Comparison of ENCODE assay signal across 25 cellular contexts in the genomic region with DNA sequence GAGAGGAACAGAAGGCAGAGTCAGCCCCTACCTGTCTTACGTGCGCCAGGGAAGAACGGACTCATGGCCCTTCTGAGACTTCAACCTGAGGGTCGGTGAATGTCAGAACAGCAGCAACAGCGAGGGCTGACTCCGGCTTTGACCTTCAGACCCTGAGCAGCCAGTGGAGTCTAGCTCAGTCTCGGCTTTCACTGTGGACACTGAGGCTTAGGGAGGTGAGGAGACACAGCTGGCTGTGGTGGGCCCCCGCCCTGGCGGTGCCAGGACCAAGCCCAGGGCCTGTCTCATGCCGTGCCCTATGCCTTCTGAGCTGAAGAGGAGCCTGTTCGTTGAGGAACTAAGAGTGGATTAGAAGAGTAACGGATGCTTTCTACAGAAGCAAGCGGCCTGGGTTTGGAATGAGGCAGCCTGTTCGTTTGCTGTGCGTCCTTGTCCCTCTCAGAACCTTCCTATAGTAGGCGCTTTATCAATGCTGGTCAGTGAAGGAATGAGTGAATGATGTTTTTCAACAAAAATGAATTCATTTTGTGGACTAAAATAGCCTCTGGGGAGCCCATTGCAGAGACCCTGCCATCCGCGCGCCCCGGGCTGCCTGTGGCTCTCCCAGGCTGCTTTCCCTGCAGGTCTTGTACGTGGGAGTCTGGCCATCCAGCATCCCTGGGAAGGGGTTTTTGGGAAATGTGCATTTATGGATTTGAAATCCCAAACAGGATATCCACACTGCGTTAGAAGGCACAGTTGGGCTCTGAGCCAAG.
"Had no signal": no experiment of that assay in that cellular context is flagged by ENCODE, and none has a peak within 500 bp of the region (broad histone marks: within the 10 kb centered on the region; RNA-seq: fewer than 3 reads in every experiment).

No MANE protein-coding gene starts in this region.

- H3K4me1 Mint-ChIP-seq: naive B cell; stimulated activated effector memory CD8-positive, alpha-beta T cell treated with anti-CD3 and anti-CD28 coated beads, Interleukin-12 subunit alpha, Interleukin-12 subunit beta, amount 100 ng/mL, for 72 hours had no signal

- H3K27ac ChIP-seq: heart right ventricle, prostate gland, suprapubic skin, transverse colon had no signal

- H3K27me3 Mint-ChIP-seq: activated B cell treated with CpG ODN at 0.5 μM for 24 hours; activated T-cell treated with anti-CD3 and anti-CD28 coated beads, Interleukin-2, amount 50 U/mL, for 24 hours; stimulated activated naive CD8-positive, alpha-beta T cell treated with anti-CD3 and anti-CD28 coated beads, Interleukin-15, amount 100 ng/mL, for 72 hours had no signal

- DNase-seq: activated B cell treated with CpG ODN at 0.5 μM for 24 hours; activated CD4-positive, alpha-beta memory T cell treated with anti-CD3 and anti-CD28 coated beads, Interleukin-2, amount 10 ng/mL, durations not matched to agents 7 days and 5 days; activated CD4-positive, alpha-beta T cell treated with anti-CD3 and anti-CD28 coated beads for 48 hours; activated T-cell treated with anti-CD3 and anti-CD28 coated beads, Interleukin-2, amount 50 U/mL, for 24 hours; aorta; caudate nucleus; effector CD4-positive, alpha-beta T cell; foreskin fibroblast; heart right ventricle; islet precursor cell; left cardiac atrium; mesenchymal stem cell; naive B cell; stimulated activated CD4-positive, alpha-beta T cell treated with anti-CD3 and anti-CD28 coated beads, Interleukin-12 subunit alpha, Interleukin-12 subunit beta, amount 100 ng/mL, for 4 hours; stimulated activated naive CD8-positive, alpha-beta T cell treated with anti-CD3 and anti-CD28 coated beads, Interleukin-15, amount 100 ng/mL, for 72 hours; T1000; transverse colon had no signal

- H3K4me3 Mint-ChIP-seq: activated B cell treated with CpG ODN at 0.5 μM for 24 hours; activated CD4-positive, alpha-beta memory T cell treated with anti-CD3 and anti-CD28 coated beads, Interleukin-2, amount 10 ng/mL, durations not matched to agents 7 days and 5 days; activated T-cell treated with anti-CD3 and anti-CD28 coated beads, Interleukin-2, amount 50 U/mL, for 24 hours; activated T-helper 17 cell treated with anti-CD3 and anti-CD28 coated beads, Interleukin-2, amount 50 U/mL, for 72 hours; brain; dendritic cell treated with granulocyte-macrophage colony-stimulating factor and Interleukin-4, amounts not matched to agents 40 ng/mL and 50 ng/mL, for 4 days; naive B cell; neural crest cell; stimulated activated effector memory CD8-positive, alpha-beta T cell treated with anti-CD3 and anti-CD28 coated beads, Interleukin-12 subunit alpha, Interleukin-12 subunit beta, amount 100 ng/mL, for 72 hours; stimulated activated naive CD8-positive, alpha-beta T cell treated with anti-CD3 and anti-CD28 coated beads, Interleukin-15, amount 100 ng/mL, for 72 hours had no signal

- H3K4me3 ChIP-seq: heart right ventricle, prostate gland, suprapubic skin, transverse colon had no signal

- H3K27me3 ChIP-seq: suprapubic skin, transverse colon had no signal

- H3K36me3 ChIP-seq: heart right ventricle, prostate gland, suprapubic skin, transverse colon had no signal

- H3K27ac Mint-ChIP-seq: activated B cell treated with CpG ODN at 0.5 μM for 24 hours; activated CD4-positive, alpha-beta memory T cell treated with anti-CD3 and anti-CD28 coated beads, Interleukin-2, amount 10 ng/mL, durations not matched to agents 7 days and 5 days; activated T-cell treated with anti-CD3 and anti-CD28 coated beads, Interleukin-2, amount 50 U/mL, for 24 hours; activated T-helper 17 cell treated with anti-CD3 and anti-CD28 coated beads, Interleukin-2, amount 50 U/mL, for 72 hours; brain; dendritic cell treated with granulocyte-macrophage colony-stimulating factor and Interleukin-4, amounts not matched to agents 40 ng/mL and 50 ng/mL, for 4 days; naive B cell; stimulated activated effector memory CD8-positive, alpha-beta T cell treated with anti-CD3 and anti-CD28 coated beads, Interleukin-12 subunit alpha, Interleukin-12 subunit beta, amount 100 ng/mL, for 72 hours; stimulated activated naive CD8-positive, alpha-beta T cell treated with anti-CD3 and anti-CD28 coated beads, Interleukin-15, amount 100 ng/mL, for 72 hours had no signal

- H3K9me3 ChIP-seq: prostate gland, suprapubic skin, transverse colon had no signal

- H3K4me1 ChIP-seq: heart right ventricle, prostate gland, suprapubic skin, transverse colon had no signal

- H3K36me3 Mint-ChIP-seq: stimulated activated effector memory CD8-positive, alpha-beta T cell treated with anti-CD3 and anti-CD28 coated beads, Interleukin-12 subunit alpha, Interleukin-12 subunit beta, amount 100 ng/mL, for 72 hours had no signal

- ATAC-seq: activated naive CD4-positive, alpha-beta T cell treated with anti-CD3 and anti-CD28 coated beads, Interleukin-2, amount 50 U/mL, for 72 hours; activated T-helper 17 cell treated with anti-CD3 and anti-CD28 coated beads, Interleukin-2, amount 50 U/mL, for 72 hours; left cardiac atrium; stimulated activated effector memory CD8-positive, alpha-beta T cell treated with anti-CD3 and anti-CD28 coated beads, Interleukin-12 subunit alpha, Interleukin-12 subunit beta, amount 100 ng/mL, for 72 hours; stimulated activated naive CD8-positive, alpha-beta T cell treated with anti-CD3 and anti-CD28 coated beads, Interleukin-15, amount 100 ng/mL, for 72 hours had no signal
